ENCODE assay signal across 10 cellular contexts in genomic region chr19:11577451-11578341, GRCh38. TPM values are rescaled to one million over a fixed set of nuclear protein-coding genes. Genes with fewer than 3 reads are reported as not detected.
DNase-seq lines count a peak whose midpoint lies in the region; ATAC-seq and TF ChIP-seq lines count a peak whose summit lies in the region.
"Had no signal": no experiment of that assay in that cellular context is flagged by ENCODE, and none has a peak within 500 bp of the region (broad histone marks: within the 10 kb centered on the region; RNA-seq: fewer than 3 reads in every experiment).

Gene ACP5, minus strand, starts transcription at chr19:11577645. Its CDS starts 328 bp downstream, at chr19:11577317.

- no peak within 1 kb of the TSS for H4K5ac ChIP-seq in H9 (ENCODE audit: insufficient read length, low read depth, low read length)

- no peak within 1 kb of the TSS for H4K8ac ChIP-seq in H9 (replicated peaks; ENCODE audit: insufficient read length, low read depth, low read length)

- H3K9ac ChIP-seq in H9 (ENCODE audit: extremely low read depth, insufficient read length, low read length) (no peak within 1 kb of the TSS), iPS-18a (ENCODE audit: low read length) (no peak within 1 kb of the TSS)

- no peak within 1 kb of the TSS for H2BK5ac ChIP-seq in H9 (ENCODE audit: insufficient read length, low read length)

- intact Hi-C loops in activated T-helper 2 cell treated with anti-CD3 and anti-CD28 coated beads, Interferon-gamma antibody, Interleukin-2, Interleukin-4, amounts not matched to agents 10 μg/mL and 5 μg/mL and 100 μg/mL, durations not matched to agents 14 hours and 24 hours and 36 hours (cut with micrococcal nuclease), result no loop called here

- H3K36me3 Mint-ChIP-seq in H9 (ENCODE audit: insufficient read depth in 1 of 3, low read depth in 3 of 3), result no peaks in the 10 kb centered on the region
- H3K36me3 Mint-ChIP-seq in activated T-helper 2 cell treated with anti-CD3 and anti-CD28 coated beads, Interferon-gamma antibody, Interleukin-2, Interleukin-4, amounts not matched to agents 10 μg/mL and 5 μg/mL and 100 μg/mL, durations not matched to agents 14 hours and 24 hours and 36 hours (ENCODE audit: low read depth), result no peaks in the 10 kb centered on the region
- H3K36me3 Mint-ChIP-seq in type B pancreatic cell, result no peaks in the 10 kb centered on the region

- no peaks in the 10 kb centered on the region for H3K36me3 ChIP-seq in iPS-18a (ENCODE audit: control insufficient read depth, low read depth, low read length)

- no peak within 1 kb of the TSS for H2BK20ac ChIP-seq in H9 (ENCODE audit: low read depth, low read length, poor library complexity, severe bottlenecking)

- H2AFZ ChIP-seq in H9 (ENCODE audit: low read length), result no peak within 1 kb of the TSS

- peaks cover 0 to 4% of the 10 kb centered on the region in 2 experiments; a peak in 3 of 4 replicates for H3K4me1 Mint-ChIP-seq in H9
- peaks cover 18% of the 10 kb centered on the region for H3K4me1 Mint-ChIP-seq in activated T-helper 2 cell treated with anti-CD3 and anti-CD28 coated beads, Interferon-gamma antibody, Interleukin-2, Interleukin-4, amounts not matched to agents 10 μg/mL and 5 μg/mL and 100 μg/mL, durations not matched to agents 14 hours and 24 hours and 36 hours (ENCODE audit: low read depth)
- H3K4me1 Mint-ChIP-seq in type B pancreatic cell (ENCODE audit: unreplicated experiment), result peaks cover 10% of the 10 kb centered on the region

- H3K4me3 Mint-ChIP-seq in H9 (peak within 1 kb of the TSS; percentile 29 to 39; a peak in 4 of 5 replicates), type B pancreatic cell (no peak within 1 kb of the TSS)
- peak within 1 kb of the TSS; percentile 72 for H3K4me3 Mint-ChIP-seq in activated T-helper 2 cell treated with anti-CD3 and anti-CD28 coated beads, Interferon-gamma antibody, Interleukin-2, Interleukin-4, amounts not matched to agents 10 μg/mL and 5 μg/mL and 100 μg/mL, durations not matched to agents 14 hours and 24 hours and 36 hours (ENCODE audit: low read depth)

- H2BK12ac ChIP-seq in H9 (ENCODE audit: insufficient read length, low read depth, low read length), result no peak within 1 kb of the TSS

- H3K4me3 ChIP-seq in iPS-18a (ENCODE audit: low read length) (peak within 1 kb of the TSS; percentile 43), skin epidermis (peak within 1 kb of the TSS; percentile 29 to 51 (median 42))

- H2BK120ac ChIP-seq in H9 (ENCODE audit: low read depth, low read length, poor library complexity, severe bottlenecking), result no peak within 1 kb of the TSS

- no peak within 1 kb of the TSS for H3K18ac ChIP-seq in H9 (ENCODE audit: insufficient read length, low read depth, low read length)

- H3K27me3 ChIP-seq in H9 (ENCODE audit: insufficient read depth, low read length) (no peaks in the 10 kb centered on the region), iPS-18a (ENCODE audit: control insufficient read depth, insufficient read depth, low read length) (no peaks in the 10 kb centered on the region)

- H3K4me1 ChIP-seq in H9 (ENCODE audit: insufficient read depth, low read length) (no peaks in the 10 kb centered on the region), iPS-18a (ENCODE audit: control insufficient read depth, low read depth, low read length) (no peaks in the 10 kb centered on the region)

- TF ChIP-seq CTCF in H9 (conservative IDR thresholded peaks at IDR 0.05) (no peak), type B pancreatic cell (conservative IDR thresholded peaks at IDR 0.05) (no peak)

- H4K20me1 ChIP-seq in H9 (ENCODE audit: control insufficient read depth, insufficient read depth, insufficient read length), result no peaks in the 10 kb centered on the region

- ATAC-seq in GM21390 (IDR thresholded peaks at IDR 0.05; ENCODE audit: unreplicated experiment) (no peak), GM18519 (IDR thresholded peaks at IDR 0.05; ENCODE audit: low FRiP score, unreplicated experiment) (no peak), HG03196 (IDR thresholded peaks at IDR 0.05; ENCODE audit: unreplicated experiment) (no peak)

- no peak for DNase-seq in H9
- no peak for DNase-seq in activated T-helper 2 cell treated with anti-CD3 and anti-CD28 coated beads, Interferon-gamma antibody, Interleukin-2, Interleukin-4, amounts not matched to agents 10 μg/mL and 5 μg/mL and 100 μg/mL, durations not matched to agents 14 hours and 24 hours and 36 hours (ENCODE audit: low spot score)
- no peak for DNase-seq in type B pancreatic cell (ENCODE audit: extremely low spot score, unreplicated experiment)
- DNase-seq: activated CD8-positive, alpha-beta memory T cell treated with anti-CD3 and anti-CD28 coated beads, Interleukin-2, amount 50 U/mL, for 48 hours; midbrain had no signal

- H3K23ac ChIP-seq in H9 (ENCODE audit: insufficient read length, low read depth, low read length), result no peak within 1 kb of the TSS

- H4K91ac ChIP-seq in H9 (ENCODE audit: insufficient read length, low read depth, low read length), result no peak within 1 kb of the TSS

- H3K27ac Mint-ChIP-seq in H9 (no peak within 1 kb of the TSS; a peak in 1 of 7 replicates), type B pancreatic cell (no peak within 1 kb of the TSS)
- no peak within 1 kb of the TSS for H3K27ac Mint-ChIP-seq in activated T-helper 2 cell treated with anti-CD3 and anti-CD28 coated beads, Interferon-gamma antibody, Interleukin-2, Interleukin-4, amounts not matched to agents 10 μg/mL and 5 μg/mL and 100 μg/mL, durations not matched to agents 14 hours and 24 hours and 36 hours

- H3K9me3 ChIP-seq in H9 (ENCODE audit: control insufficient read depth, low read depth, low read length), result no peaks in the 10 kb centered on the region
- no peaks in the 10 kb centered on the region for H3K9me3 ChIP-seq in iPS-18a (ENCODE audit: control insufficient read depth, low read depth, low read length)

- no peaks in the 10 kb centered on the region for H3K9me3 Mint-ChIP-seq in H9
- H3K9me3 Mint-ChIP-seq in activated T-helper 2 cell treated with anti-CD3 and anti-CD28 coated beads, Interferon-gamma antibody, Interleukin-2, Interleukin-4, amounts not matched to agents 10 μg/mL and 5 μg/mL and 100 μg/mL, durations not matched to agents 14 hours and 24 hours and 36 hours, result no peaks in the 10 kb centered on the region
- H3K9me3 Mint-ChIP-seq in type B pancreatic cell, result no peaks in the 10 kb centered on the region

- H3K14ac ChIP-seq in H9 (ENCODE audit: insufficient read depth, low read length), result 0 out of 2 replicates have a peak within 1 kb of the TSS, but pooled peaks have one; percentile 28

- no peaks in the 10 kb centered on the region for H3K79me1 ChIP-seq in H9 (ENCODE audit: insufficient read depth, low read depth, low read length, poor library complexity, severe bottlenecking)

- H3K4ac ChIP-seq in H9 (ENCODE audit: low read depth, low read length), result no peak within 1 kb of the TSS

- WGBS in H9 (ENCODE audit: extremely low coverage, insufficient read length, low lambda C conversion rate), result no CpG with 5 or more reads among the region's 22 CpGs

- H3K27me3 Mint-ChIP-seq in H9 (ENCODE audit: low read depth) (peaks cover 6% of the 10 kb centered on the region), type B pancreatic cell (peaks cover 12% of the 10 kb centered on the region)
- no peaks in the 10 kb centered on the region for H3K27me3 Mint-ChIP-seq in activated T-helper 2 cell treated with anti-CD3 and anti-CD28 coated beads, Interferon-gamma antibody, Interleukin-2, Interleukin-4, amounts not matched to agents 10 μg/mL and 5 μg/mL and 100 μg/mL, durations not matched to agents 14 hours and 24 hours and 36 hours (ENCODE audit: low read depth)

- no peak within 1 kb of the TSS for H2BK15ac ChIP-seq in H9 (ENCODE audit: low read depth, low read length)

- no peak within 1 kb of the TSS for H2AK5ac ChIP-seq in H9 (ENCODE audit: insufficient read length, low read length)

- H3K79me2 ChIP-seq in H9 (ENCODE audit: insufficient read depth, low read length), result no peaks in the 10 kb centered on the region

- H3K23me2 ChIP-seq in H9 (ENCODE audit: insufficient read length, low read depth, low read length, poor library complexity, severe bottlenecking), result peaks cover 4% of the 10 kb centered on the region

- H3K4me2 ChIP-seq in H9 (ENCODE audit: insufficient read depth, insufficient read length, low read length), result peak within 1 kb of the TSS; percentile 29

- H3T11ph ChIP-seq in H9 (ENCODE audit: low read length), result no peak within 1 kb of the TSS

- no peak within 1 kb of the TSS for H3K56ac ChIP-seq in H9 (ENCODE audit: insufficient read length, low read depth, low read length)

- H3K27ac ChIP-seq in H9 (ENCODE audit: insufficient read length, low read depth, low read length) (no peak within 1 kb of the TSS), iPS-18a (ENCODE audit: low read length) (no peak within 1 kb of the TSS), skin epidermis (peak within 1 kb of the TSS in 20 of 21 experiments; percentile 13 to 88 (median 78))

RNA-seq across cellular contexts. Expression of gene ACP5, which starts in this region (rescaled TPM):
- total RNA-seq in H9 (2021) (2.3 and 4.0 TPM in 2 replicates), type B pancreatic cell (ENCODE audit: low replicate concordance) (3.2 and 6.0 TPM in 2 replicates)
- 25.4 and 27.0 TPM in 2 replicates for total RNA-seq in activated T-helper 2 cell treated with anti-CD3 and anti-CD28 coated beads, Interferon-gamma antibody, Interleukin-2, Interleukin-4, amounts not matched to agents 10 μg/mL and 5 μg/mL and 100 μg/mL, durations not matched to agents 14 hours and 24 hours and 36 hours

Comparison
In these comparisons a context has a peak if more than half of its experiments do, and no peak if none do; other contexts are left out.
1. H3K27ac ChIP-seq: peak in skin epidermis (20 of 21); none in H9 (single experiment) and iPS-18a (single experiment).